ENCODE assay signal across 1 cellular context in the genomic region with DNA sequence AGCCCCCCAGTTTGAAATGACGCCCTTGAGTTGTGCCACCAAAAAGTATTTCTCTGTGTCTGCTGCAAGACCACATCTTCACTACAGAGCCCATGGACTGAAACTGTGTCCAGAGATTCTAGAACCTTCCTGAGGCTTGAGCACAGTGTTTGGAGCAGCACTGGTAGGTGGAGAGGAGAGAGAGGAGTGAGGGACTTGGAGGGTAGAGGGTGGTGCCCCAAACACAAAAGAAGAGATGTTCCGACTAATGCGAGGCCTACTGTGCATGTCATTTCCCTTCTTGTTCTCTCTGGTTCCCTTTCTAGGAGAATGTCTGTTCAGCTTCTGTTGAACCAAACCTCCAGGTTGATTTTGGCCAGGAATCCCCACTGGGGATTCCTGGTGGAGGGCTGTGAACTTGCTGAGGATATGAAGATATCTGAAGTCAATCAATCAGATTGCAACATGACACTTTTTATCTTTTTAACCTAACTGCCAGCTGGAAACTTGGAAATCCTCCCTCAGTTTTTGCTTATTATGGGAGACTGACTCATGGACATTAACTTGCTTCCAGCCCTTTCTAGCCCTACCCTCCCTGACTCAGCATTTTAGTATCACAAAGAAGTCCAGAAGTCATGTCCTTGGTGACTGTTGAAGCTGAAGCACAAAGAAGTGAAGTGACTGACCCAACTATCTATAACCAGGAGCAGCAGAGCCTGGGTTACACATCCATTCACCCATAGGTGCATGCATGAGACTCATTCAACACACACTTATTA.
TF ChIP-seq lines count a peak whose summit lies in the region.

No MANE protein-coding gene starts in this region.

TF ChIP-seq in K562, 482 proteins besides CTCF, POLR2A, EP300 and RAD21 (continued from another document and continues in another):
- TF ChIP-seq, protein P1, sequence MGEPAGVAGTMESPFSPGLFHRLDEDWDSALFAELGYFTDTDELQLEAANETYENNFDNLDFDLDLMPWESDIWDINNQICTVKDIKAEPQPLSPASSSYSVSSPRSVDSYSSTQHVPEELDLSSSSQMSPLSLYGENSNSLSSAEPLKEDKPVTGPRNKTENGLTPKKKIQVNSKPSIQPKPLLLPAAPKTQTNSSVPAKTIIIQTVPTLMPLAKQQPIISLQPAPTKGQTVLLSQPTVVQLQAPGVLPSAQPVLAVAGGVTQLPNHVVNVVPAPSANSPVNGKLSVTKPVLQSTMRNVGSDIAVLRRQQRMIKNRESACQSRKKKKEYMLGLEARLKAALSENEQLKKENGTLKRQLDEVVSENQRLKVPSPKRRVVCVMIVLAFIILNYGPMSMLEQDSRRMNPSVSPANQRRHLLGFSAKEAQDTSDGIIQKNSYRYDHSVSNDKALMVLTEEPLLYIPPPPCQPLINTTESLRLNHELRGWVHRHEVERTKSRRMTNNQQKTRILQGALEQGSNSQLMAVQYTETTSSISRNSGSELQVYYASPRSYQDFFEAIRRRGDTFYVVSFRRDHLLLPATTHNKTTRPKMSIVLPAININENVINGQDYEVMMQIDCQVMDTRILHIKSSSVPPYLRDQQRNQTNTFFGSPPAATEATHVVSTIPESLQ (CRISPR knock-in tag; IDR thresholded peaks at IDR 0.05), result no peak
- TF ChIP-seq, protein P2, sequence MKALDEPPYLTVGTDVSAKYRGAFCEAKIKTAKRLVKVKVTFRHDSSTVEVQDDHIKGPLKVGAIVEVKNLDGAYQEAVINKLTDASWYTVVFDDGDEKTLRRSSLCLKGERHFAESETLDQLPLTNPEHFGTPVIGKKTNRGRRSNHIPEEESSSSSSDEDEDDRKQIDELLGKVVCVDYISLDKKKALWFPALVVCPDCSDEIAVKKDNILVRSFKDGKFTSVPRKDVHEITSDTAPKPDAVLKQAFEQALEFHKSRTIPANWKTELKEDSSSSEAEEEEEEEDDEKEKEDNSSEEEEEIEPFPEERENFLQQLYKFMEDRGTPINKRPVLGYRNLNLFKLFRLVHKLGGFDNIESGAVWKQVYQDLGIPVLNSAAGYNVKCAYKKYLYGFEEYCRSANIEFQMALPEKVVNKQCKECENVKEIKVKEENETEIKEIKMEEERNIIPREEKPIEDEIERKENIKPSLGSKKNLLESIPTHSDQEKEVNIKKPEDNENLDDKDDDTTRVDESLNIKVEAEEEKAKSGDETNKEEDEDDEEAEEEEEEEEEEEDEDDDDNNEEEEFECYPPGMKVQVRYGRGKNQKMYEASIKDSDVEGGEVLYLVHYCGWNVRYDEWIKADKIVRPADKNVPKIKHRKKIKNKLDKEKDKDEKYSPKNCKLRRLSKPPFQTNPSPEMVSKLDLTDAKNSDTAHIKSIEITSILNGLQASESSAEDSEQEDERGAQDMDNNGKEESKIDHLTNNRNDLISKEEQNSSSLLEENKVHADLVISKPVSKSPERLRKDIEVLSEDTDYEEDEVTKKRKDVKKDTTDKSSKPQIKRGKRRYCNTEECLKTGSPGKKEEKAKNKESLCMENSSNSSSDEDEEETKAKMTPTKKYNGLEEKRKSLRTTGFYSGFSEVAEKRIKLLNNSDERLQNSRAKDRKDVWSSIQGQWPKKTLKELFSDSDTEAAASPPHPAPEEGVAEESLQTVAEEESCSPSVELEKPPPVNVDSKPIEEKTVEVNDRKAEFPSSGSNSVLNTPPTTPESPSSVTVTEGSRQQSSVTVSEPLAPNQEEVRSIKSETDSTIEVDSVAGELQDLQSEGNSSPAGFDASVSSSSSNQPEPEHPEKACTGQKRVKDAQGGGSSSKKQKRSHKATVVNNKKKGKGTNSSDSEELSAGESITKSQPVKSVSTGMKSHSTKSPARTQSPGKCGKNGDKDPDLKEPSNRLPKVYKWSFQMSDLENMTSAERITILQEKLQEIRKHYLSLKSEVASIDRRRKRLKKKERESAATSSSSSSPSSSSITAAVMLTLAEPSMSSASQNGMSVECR (CRISPR knock-in tag; IDR thresholded peaks at IDR 0.05), result no peak
- TF ChIP-seq, protein P3, sequence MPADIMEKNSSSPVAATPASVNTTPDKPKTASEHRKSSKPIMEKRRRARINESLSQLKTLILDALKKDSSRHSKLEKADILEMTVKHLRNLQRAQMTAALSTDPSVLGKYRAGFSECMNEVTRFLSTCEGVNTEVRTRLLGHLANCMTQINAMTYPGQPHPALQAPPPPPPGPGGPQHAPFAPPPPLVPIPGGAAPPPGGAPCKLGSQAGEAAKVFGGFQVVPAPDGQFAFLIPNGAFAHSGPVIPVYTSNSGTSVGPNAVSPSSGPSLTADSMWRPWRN (IDR thresholded peaks at IDR 0.05; ENCODE audit: low read depth), result no peak
- no peak for TF ChIP-seq HDAC6 (IDR thresholded peaks at IDR 0.05; ENCODE audit: low read depth, low read length)
- no peak for TF ChIP-seq KLF1 (tag; IDR thresholded peaks at IDR 0.05)
- TF ChIP-seq ZNF444 (CRISPR knock-in tag; IDR thresholded peaks at IDR 0.05), result no peak
- TF ChIP-seq, protein P4, sequence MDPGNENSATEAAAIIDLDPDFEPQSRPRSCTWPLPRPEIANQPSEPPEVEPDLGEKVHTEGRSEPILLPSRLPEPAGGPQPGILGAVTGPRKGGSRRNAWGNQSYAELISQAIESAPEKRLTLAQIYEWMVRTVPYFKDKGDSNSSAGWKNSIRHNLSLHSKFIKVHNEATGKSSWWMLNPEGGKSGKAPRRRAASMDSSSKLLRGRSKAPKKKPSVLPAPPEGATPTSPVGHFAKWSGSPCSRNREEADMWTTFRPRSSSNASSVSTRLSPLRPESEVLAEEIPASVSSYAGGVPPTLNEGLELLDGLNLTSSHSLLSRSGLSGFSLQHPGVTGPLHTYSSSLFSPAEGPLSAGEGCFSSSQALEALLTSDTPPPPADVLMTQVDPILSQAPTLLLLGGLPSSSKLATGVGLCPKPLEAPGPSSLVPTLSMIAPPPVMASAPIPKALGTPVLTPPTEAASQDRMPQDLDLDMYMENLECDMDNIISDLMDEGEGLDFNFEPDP (CRISPR knock-in tag; IDR thresholded peaks at IDR 0.05), result no peak
- peak; percentile 87 for TF ChIP-seq SMARCA4 (IDR thresholded peaks at IDR 0.05)
- TF ChIP-seq RBM14 (IDR thresholded peaks at IDR 0.05; ENCODE audit: borderline replicate concordance, insufficient read depth, low read depth, low read length), result no peak
- TF ChIP-seq ZNF212 (CRISPR knock-in tag; IDR thresholded peaks at IDR 0.05), result no peak
- TF ChIP-seq, protein P5, sequence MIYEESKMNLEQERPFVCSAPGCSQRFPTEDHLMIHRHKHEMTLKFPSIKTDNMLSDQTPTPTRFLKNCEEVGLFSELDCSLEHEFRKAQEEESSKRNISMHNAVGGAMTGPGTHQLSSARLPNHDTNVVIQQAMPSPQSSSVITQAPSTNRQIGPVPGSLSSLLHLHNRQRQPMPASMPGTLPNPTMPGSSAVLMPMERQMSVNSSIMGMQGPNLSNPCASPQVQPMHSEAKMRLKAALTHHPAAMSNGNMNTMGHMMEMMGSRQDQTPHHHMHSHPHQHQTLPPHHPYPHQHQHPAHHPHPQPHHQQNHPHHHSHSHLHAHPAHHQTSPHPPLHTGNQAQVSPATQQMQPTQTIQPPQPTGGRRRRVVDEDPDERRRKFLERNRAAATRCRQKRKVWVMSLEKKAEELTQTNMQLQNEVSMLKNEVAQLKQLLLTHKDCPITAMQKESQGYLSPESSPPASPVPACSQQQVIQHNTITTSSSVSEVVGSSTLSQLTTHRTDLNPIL (CRISPR knock-in tag; IDR thresholded peaks at IDR 0.05), result no peak
- TF ChIP-seq ZNF766 (CRISPR knock-in tag; conservative IDR thresholded peaks at IDR 0.05), result peak; percentile 33; the same call in 1 of the 2 replicates
- TF ChIP-seq E2F3 (CRISPR knock-in tag; IDR thresholded peaks at IDR 0.05), result no peak
- TF ChIP-seq ETV6 (IDR thresholded peaks at IDR 0.05; ENCODE audit: borderline replicate concordance in 1 of 2, low read depth in 2 of 2, low read length in 1 of 2), result no peak
- TF ChIP-seq ETV6 (CRISPR knock-in tag; IDR thresholded peaks at IDR 0.05; ENCODE audit: borderline replicate concordance), result no peak
- TF ChIP-seq ATF1 (CRISPR knock-in tag; IDR thresholded peaks at IDR 0.05), result no peak
- peak; percentile 28; the same call in 1 of the 2 replicates for TF ChIP-seq ATF1 (tag; IDR thresholded peaks at IDR 0.05)
- TF ChIP-seq, protein P6, sequence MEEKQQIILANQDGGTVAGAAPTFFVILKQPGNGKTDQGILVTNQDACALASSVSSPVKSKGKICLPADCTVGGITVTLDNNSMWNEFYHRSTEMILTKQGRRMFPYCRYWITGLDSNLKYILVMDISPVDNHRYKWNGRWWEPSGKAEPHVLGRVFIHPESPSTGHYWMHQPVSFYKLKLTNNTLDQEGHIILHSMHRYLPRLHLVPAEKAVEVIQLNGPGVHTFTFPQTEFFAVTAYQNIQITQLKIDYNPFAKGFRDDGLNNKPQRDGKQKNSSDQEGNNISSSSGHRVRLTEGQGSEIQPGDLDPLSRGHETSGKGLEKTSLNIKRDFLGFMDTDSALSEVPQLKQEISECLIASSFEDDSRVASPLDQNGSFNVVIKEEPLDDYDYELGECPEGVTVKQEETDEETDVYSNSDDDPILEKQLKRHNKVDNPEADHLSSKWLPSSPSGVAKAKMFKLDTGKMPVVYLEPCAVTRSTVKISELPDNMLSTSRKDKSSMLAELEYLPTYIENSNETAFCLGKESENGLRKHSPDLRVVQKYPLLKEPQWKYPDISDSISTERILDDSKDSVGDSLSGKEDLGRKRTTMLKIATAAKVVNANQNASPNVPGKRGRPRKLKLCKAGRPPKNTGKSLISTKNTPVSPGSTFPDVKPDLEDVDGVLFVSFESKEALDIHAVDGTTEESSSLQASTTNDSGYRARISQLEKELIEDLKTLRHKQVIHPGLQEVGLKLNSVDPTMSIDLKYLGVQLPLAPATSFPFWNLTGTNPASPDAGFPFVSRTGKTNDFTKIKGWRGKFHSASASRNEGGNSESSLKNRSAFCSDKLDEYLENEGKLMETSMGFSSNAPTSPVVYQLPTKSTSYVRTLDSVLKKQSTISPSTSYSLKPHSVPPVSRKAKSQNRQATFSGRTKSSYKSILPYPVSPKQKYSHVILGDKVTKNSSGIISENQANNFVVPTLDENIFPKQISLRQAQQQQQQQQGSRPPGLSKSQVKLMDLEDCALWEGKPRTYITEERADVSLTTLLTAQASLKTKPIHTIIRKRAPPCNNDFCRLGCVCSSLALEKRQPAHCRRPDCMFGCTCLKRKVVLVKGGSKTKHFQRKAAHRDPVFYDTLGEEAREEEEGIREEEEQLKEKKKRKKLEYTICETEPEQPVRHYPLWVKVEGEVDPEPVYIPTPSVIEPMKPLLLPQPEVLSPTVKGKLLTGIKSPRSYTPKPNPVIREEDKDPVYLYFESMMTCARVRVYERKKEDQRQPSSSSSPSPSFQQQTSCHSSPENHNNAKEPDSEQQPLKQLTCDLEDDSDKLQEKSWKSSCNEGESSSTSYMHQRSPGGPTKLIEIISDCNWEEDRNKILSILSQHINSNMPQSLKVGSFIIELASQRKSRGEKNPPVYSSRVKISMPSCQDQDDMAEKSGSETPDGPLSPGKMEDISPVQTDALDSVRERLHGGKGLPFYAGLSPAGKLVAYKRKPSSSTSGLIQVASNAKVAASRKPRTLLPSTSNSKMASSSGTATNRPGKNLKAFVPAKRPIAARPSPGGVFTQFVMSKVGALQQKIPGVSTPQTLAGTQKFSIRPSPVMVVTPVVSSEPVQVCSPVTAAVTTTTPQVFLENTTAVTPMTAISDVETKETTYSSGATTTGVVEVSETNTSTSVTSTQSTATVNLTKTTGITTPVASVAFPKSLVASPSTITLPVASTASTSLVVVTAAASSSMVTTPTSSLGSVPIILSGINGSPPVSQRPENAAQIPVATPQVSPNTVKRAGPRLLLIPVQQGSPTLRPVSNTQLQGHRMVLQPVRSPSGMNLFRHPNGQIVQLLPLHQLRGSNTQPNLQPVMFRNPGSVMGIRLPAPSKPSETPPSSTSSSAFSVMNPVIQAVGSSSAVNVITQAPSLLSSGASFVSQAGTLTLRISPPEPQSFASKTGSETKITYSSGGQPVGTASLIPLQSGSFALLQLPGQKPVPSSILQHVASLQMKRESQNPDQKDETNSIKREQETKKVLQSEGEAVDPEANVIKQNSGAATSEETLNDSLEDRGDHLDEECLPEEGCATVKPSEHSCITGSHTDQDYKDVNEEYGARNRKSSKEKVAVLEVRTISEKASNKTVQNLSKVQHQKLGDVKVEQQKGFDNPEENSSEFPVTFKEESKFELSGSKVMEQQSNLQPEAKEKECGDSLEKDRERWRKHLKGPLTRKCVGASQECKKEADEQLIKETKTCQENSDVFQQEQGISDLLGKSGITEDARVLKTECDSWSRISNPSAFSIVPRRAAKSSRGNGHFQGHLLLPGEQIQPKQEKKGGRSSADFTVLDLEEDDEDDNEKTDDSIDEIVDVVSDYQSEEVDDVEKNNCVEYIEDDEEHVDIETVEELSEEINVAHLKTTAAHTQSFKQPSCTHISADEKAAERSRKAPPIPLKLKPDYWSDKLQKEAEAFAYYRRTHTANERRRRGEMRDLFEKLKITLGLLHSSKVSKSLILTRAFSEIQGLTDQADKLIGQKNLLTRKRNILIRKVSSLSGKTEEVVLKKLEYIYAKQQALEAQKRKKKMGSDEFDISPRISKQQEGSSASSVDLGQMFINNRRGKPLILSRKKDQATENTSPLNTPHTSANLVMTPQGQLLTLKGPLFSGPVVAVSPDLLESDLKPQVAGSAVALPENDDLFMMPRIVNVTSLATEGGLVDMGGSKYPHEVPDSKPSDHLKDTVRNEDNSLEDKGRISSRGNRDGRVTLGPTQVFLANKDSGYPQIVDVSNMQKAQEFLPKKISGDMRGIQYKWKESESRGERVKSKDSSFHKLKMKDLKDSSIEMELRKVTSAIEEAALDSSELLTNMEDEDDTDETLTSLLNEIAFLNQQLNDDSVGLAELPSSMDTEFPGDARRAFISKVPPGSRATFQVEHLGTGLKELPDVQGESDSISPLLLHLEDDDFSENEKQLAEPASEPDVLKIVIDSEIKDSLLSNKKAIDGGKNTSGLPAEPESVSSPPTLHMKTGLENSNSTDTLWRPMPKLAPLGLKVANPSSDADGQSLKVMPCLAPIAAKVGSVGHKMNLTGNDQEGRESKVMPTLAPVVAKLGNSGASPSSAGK (IDR thresholded peaks at IDR 0.05), result no peak; the same call in 1 of the 2 replicates
- TF ChIP-seq KDM2B (CRISPR knock-in tag; IDR thresholded peaks at IDR 0.05), result no peak
- TF ChIP-seq ZNF780A (CRISPR knock-in tag; IDR thresholded peaks at IDR 0.05), result no peak
- no peak for TF ChIP-seq RBFOX2 (IDR thresholded peaks at IDR 0.05; ENCODE audit: low read depth, low read length)
- TF ChIP-seq, protein P7, sequence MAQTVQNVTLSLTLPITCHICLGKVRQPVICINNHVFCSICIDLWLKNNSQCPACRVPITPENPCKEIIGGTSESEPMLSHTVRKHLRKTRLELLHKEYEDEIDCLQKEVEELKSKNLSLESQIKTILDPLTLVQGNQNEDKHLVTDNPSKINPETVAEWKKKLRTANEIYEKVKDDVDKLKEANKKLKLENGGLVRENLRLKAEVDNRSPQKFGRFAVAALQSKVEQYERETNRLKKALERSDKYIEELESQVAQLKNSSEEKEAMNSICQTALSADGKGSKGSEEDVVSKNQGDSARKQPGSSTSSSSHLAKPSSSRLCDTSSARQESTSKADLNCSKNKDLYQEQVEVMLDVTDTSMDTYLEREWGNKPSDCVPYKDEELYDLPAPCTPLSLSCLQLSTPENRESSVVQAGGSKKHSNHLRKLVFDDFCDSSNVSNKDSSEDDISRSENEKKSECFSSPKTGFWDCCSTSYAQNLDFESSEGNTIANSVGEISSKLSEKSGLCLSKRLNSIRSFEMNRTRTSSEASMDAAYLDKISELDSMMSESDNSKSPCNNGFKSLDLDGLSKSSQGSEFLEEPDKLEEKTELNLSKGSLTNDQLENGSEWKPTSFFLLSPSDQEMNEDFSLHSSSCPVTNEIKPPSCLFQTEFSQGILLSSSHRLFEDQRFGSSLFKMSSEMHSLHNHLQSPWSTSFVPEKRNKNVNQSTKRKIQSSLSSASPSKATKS (CRISPR knock-in tag; IDR thresholded peaks at IDR 0.05), result no peak
